ENCODE assay signal across 8 cellular contexts in genomic region chrY:3120716-3121115, GRCh38.
A peak's percentile ranks its signal among the peaks of the same experiment; 100 is the strongest.
DNase-seq lines count a peak whose midpoint lies in the region; ATAC-seq lines count a peak whose summit lies in the region.
"Not testable (repeated sequence)": the region's sequence is repeated elsewhere in the genome, so short reads cannot be mapped to it uniquely, and the experiment has no call there.

No MANE protein-coding gene starts in this region.

- not testable (repeated sequence) for H3K9me3 Mint-ChIP-seq in stimulated activated effector memory CD8-positive, alpha-beta T cell treated with anti-CD3 and anti-CD28 coated beads, Interleukin-12 subunit alpha, Interleukin-12 subunit beta, amount 100 ng/mL, for 72 hours

- not testable (repeated sequence) for H3K4me3 Mint-ChIP-seq in stimulated activated effector memory CD8-positive, alpha-beta T cell treated with anti-CD3 and anti-CD28 coated beads, Interleukin-12 subunit alpha, Interleukin-12 subunit beta, amount 100 ng/mL, for 72 hours

- H3K27ac Mint-ChIP-seq in stimulated activated effector memory CD8-positive, alpha-beta T cell treated with anti-CD3 and anti-CD28 coated beads, Interleukin-12 subunit alpha, Interleukin-12 subunit beta, amount 100 ng/mL, for 72 hours: peak overlapping the region; percentile 59

- H3K4me1 Mint-ChIP-seq in stimulated activated effector memory CD8-positive, alpha-beta T cell treated with anti-CD3 and anti-CD28 coated beads, Interleukin-12 subunit alpha, Interleukin-12 subunit beta, amount 100 ng/mL, for 72 hours: not testable (repeated sequence)

- not testable (repeated sequence) for DNase-seq in stimulated activated effector memory CD8-positive, alpha-beta T cell treated with anti-CD3 and anti-CD28 coated beads, Interleukin-12 subunit alpha, Interleukin-12 subunit beta, amount 100 ng/mL, for 72 hours (ENCODE audit: low spot score in 2 of 2)

- H3K36me3 Mint-ChIP-seq in stimulated activated effector memory CD8-positive, alpha-beta T cell treated with anti-CD3 and anti-CD28 coated beads, Interleukin-12 subunit alpha, Interleukin-12 subunit beta, amount 100 ng/mL, for 72 hours: not testable (repeated sequence)

- peak; percentile 61 for ATAC-seq in GM19025 (IDR thresholded peaks at IDR 0.05; ENCODE audit: low read depth, unreplicated experiment)
- peak; percentile 50 for ATAC-seq in GM21381 (IDR thresholded peaks at IDR 0.05; ENCODE audit: unreplicated experiment)
- ATAC-seq in GM21619 (IDR thresholded peaks at IDR 0.05; ENCODE audit: unreplicated experiment): peak; percentile 55
- ATAC-seq in HG02678 (IDR thresholded peaks at IDR 0.05; ENCODE audit: unreplicated experiment): peak; percentile 70
- peak; percentile 55 for ATAC-seq in HG02981 (IDR thresholded peaks at IDR 0.05; ENCODE audit: unreplicated experiment)
- ATAC-seq in HG03196 (IDR thresholded peaks at IDR 0.05; ENCODE audit: unreplicated experiment): peak; percentile 71
- peak; percentile 29 for ATAC-seq in HG03469 (IDR thresholded peaks at IDR 0.05; ENCODE audit: unreplicated experiment)
- not testable (repeated sequence) for ATAC-seq in stimulated activated effector memory CD8-positive, alpha-beta T cell treated with anti-CD3 and anti-CD28 coated beads, Interleukin-12 subunit alpha, Interleukin-12 subunit beta, amount 100 ng/mL, for 72 hours
